In the genomic region with DNA sequence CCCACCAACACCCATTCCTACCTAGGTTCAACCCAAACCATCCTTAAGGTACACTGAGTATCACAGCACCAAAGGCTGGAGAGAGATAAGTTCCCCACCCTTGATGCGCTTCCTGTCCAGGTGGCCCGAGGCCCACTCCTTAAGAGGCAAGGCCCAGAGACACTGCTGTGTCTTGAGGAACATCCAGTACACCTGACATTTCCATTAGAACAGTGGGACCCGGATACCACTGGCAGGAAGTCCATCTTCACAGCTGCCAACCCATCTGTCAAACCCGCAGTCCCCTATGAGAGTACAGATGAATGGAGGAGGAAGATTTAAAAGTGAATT, we compare ENCODE assay signal across 1 cellular context.
TF ChIP-seq lines count a peak whose summit lies in the region.

No MANE protein-coding gene starts in this region.

TF ChIP-seq in liver, 16 proteins besides CTCF, POLR2A, EP300 and RAD21 (continued from another document):
- TF ChIP-seq SP1 (IDR thresholded peaks at IDR 0.05) = peak; percentile 26
- TF ChIP-seq FOXA2 (IDR thresholded peaks at IDR 0.05) = no peak
- TF ChIP-seq GABPA (IDR thresholded peaks at IDR 0.05 in 1 of 2, conservative IDR thresholded peaks at IDR 0.05 in 1 of 2) = no peak
- TF ChIP-seq EGR1 (IDR thresholded peaks at IDR 0.05; ENCODE audit: low read depth in 2 of 2) = no peak
- TF ChIP-seq, protein P1, sequence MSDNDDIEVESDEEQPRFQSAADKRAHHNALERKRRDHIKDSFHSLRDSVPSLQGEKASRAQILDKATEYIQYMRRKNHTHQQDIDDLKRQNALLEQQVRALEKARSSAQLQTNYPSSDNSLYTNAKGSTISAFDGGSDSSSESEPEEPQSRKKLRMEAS (IDR thresholded peaks at IDR 0.05) = no peak
- no peak for TF ChIP-seq JUND (IDR thresholded peaks at IDR 0.05)
- TF ChIP-seq HNF4G (IDR thresholded peaks at IDR 0.05) = no peak
- TF ChIP-seq YY1 (IDR thresholded peaks at IDR 0.05) = no peak
